10 cellular contexts compared by ENCODE assay signal in the genomic region with DNA sequence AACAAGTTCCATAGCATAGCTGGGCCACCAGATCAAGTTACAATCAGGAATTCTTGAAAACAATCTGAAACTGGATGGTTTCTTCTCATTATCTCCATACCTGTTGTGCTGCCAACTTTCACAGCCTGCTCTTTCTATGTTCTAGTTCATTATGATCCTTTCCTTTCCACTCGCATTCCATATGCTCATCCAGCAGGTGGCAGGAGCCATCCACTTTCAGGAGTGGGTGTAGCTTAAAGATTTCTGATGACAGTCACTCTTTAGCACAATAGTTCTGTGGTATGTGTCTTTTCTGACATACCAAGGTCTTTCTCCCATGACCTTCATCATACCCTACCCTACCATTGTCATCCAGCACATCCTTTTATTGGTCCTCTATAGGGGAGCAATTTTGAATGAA. TPM values are rescaled to one million over a fixed set of nuclear protein-coding genes. Genes with fewer than 3 reads are reported as not detected.
A peak's percentile ranks its signal among the peaks of the same experiment; 100 is the strongest.
DNase-seq lines count a peak whose midpoint lies in the region; ATAC-seq and TF ChIP-seq lines count a peak whose summit lies in the region.
"Had no signal": no experiment of that assay in that cellular context is flagged by ENCODE, and none has a peak within 500 bp of the region (broad histone marks: within the 10 kb centered on the region; RNA-seq: fewer than 3 reads in every experiment).

No MANE protein-coding gene starts in this region.

- DNase-seq in DND-41 = peak; percentile 21
- DNase-seq in Karpas-422 = peak; percentile 51
- DNase-seq in activated CD4-positive, alpha-beta T cell treated with anti-CD3 and anti-CD28 coated beads, Interleukin-2, amount 50 U/mL, for 1 hour = peak; percentile 10
- peak; percentile 6 for DNase-seq in fibroblast of gingiva (ENCODE audit: low read depth)
- DNase-seq in ovary = peak; percentile 15 to 46 (median 35)
- DNase-seq in HuH-7.5 (ENCODE audit: low spot score) = no peak
- no peak for DNase-seq in NCI-H446 treated with DMSO at 0.1 percent for 48 hours (lab: John Stamatoyannopoulos, UW)

- H3K4me2 ChIP-seq in DND-41 (ENCODE audit: insufficient read depth, low read length) = no peak overlapping the region
- H3K4me2 ChIP-seq in Karpas-422 (ENCODE audit: low read depth, low read length, poor library complexity, severe bottlenecking) = no peak overlapping the region

- intact Hi-C loops in ovary (cut with DNase I) = no loop called here

- H4K20me1 ChIP-seq in DND-41 (ENCODE audit: insufficient read depth, low read length) = no peaks in the 10 kb centered on the region
- no peaks in the 10 kb centered on the region for H4K20me1 ChIP-seq in Karpas-422 (ENCODE audit: insufficient read depth, low read depth, low read length)

- H3K27ac ChIP-seq in DND-41 (ENCODE audit: low read length) = no peak overlapping the region
- no peak overlapping the region for H3K27ac ChIP-seq in Karpas-422 (ENCODE audit: low read length)
- H3K27ac ChIP-seq in ovary = no peak overlapping the region

- H3K36me3 ChIP-seq in DND-41 (ENCODE audit: insufficient read depth, low read length) (no peaks in the 10 kb centered on the region), Karpas-422 (ENCODE audit: insufficient read depth, low read length) (no peaks in the 10 kb centered on the region), ovary (no peaks in the 10 kb centered on the region)

- 0 to 9% (median 4%) methylated on average over 1 of the region's 1 CpG for WGBS in ovary, 3 donors

- no peaks in the 10 kb centered on the region for H3K79me2 ChIP-seq in DND-41 (ENCODE audit: insufficient read depth, low read length)
- H3K79me2 ChIP-seq in Karpas-422 (ENCODE audit: low read length) = no peaks in the 10 kb centered on the region

- no peak for TF ChIP-seq POLR2A in ovary (IDR thresholded peaks at IDR 0.05)

- H3K9me3 ChIP-seq in DND-41 (ENCODE audit: insufficient read depth, low read length, severe bottlenecking) (no peaks in the 10 kb centered on the region), Karpas-422 (ENCODE audit: low read length) (no peaks in the 10 kb centered on the region), ovary (no peaks in the 10 kb centered on the region)

- H3K4me1 ChIP-seq in DND-41 (ENCODE audit: insufficient read depth, low read length) (no peaks in the 10 kb centered on the region), Karpas-422 (ENCODE audit: low read length) (no peaks in the 10 kb centered on the region), ovary (ENCODE audit: insufficient read depth) (no peaks in the 10 kb centered on the region)

- TF ChIP-seq EP300 in ovary (IDR thresholded peaks at IDR 0.05) = no peak

- no peaks in the 10 kb centered on the region for H3K9me2 ChIP-seq in Karpas-422 (replicated peaks; ENCODE audit: insufficient read depth, low read length)

- H2AFZ ChIP-seq in DND-41 (ENCODE audit: low read depth, low read length) (no peak overlapping the region), Karpas-422 (ENCODE audit: low read length) (no peak overlapping the region)

- H3K27me3 ChIP-seq in DND-41 (ENCODE audit: insufficient read depth, low read length, poor library complexity) (no peaks in the 10 kb centered on the region), Karpas-422 (ENCODE audit: low read length) (no peaks in the 10 kb centered on the region), ovary (no peaks in the 10 kb centered on the region)

- ATAC-seq in DND-41 (ENCODE audit: insufficient read depth, low read depth) (peak; percentile 42; the same call in 1 of the 3 replicates), GM18858 (IDR thresholded peaks at IDR 0.05; ENCODE audit: unreplicated experiment) (no peak)

- H3K9ac ChIP-seq in DND-41 (ENCODE audit: low read depth, low read length) (no peak overlapping the region), Karpas-422 (ENCODE audit: low read length) (no peak overlapping the region)

- H3K4me3 ChIP-seq in DND-41 (ENCODE audit: low read depth in 1 of 2, low read length in 2 of 2) (no peak overlapping the region), Karpas-422 (ENCODE audit: low read length) (no peak overlapping the region), ovary (no peak overlapping the region)

- TF ChIP-seq CTCF in DND-41 (IDR thresholded peaks at IDR 0.05; ENCODE audit: borderline replicate concordance, extremely low read depth, low read length, poor library complexity, severe bottlenecking) (peak; percentile 62), ovary (IDR thresholded peaks at IDR 0.05) (peak in 2 of 3 donors; percentile 20 to 51)

RNA-seq across cellular contexts. Expression of gene PAGE2, which starts 46.4 kb away (rescaled TPM):
- not detected in 2 replicates for total RNA-seq in Karpas-422 (2014; rRNA removed; shearing (Covaris generic); ENCODE audit: low replicate concordance)
- not detected for total RNA-seq in ovary
- polyA plus RNA-seq in ovary = not detected
- total RNA-seq: pulmonary artery endothelial cell; T-helper 1 cell treated with Interleukin-12 subunit alpha and Interleukin-12 subunit beta and Interleukin-4 antibody, amounts not matched to agents 30 ng/mL and 1 ng/mL, for 36 hours had no signal

Comparison
In these comparisons a context has a peak if more than half of its experiments do, and no peak if none do; other contexts are left out.
1. DNase-seq: peak in DND-41 (single experiment), Karpas-422 (single experiment), activated CD4-positive, alpha-beta T cell treated with anti-CD3 and anti-CD28 coated beads, Interleukin-2, amount 50 U/mL, for 1 hour (single experiment), fibroblast of gingiva (single experiment) and ovary (5 of 5); none in HuH-7.5 (single experiment) and NCI-H446 treated with DMSO at 0.1 percent for 48 hours (single experiment).